ENCODE assay signal across 19 cellular contexts in the genomic region with DNA sequence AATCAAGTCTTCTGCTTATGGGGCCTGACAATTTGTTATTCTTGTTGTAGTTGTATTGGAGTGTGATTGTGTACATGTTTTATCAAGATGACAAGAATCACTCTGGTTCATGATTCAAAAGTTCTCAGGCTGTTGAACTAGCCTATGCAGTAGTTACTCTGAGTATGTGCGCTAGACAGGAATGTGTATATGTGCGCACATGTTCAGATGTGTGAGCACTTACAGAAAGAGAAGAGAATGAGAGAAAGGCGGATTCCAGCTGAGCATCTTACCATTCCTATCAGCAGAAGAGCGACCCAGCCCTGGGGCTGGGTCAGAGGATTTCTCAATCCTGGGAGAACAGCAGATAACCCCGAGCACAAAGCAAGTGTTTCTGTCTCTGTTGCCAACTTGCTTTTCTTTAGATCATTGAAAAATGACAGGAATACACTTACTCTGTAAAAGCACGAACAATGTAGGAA.
DNase-seq lines count a peak whose midpoint lies in the region; ATAC-seq and TF ChIP-seq lines count a peak whose summit lies in the region.
"Had no signal": no experiment of that assay in that cellular context is flagged by ENCODE, and none has a peak within 500 bp of the region (broad histone marks: within the 10 kb centered on the region; RNA-seq: fewer than 3 reads in every experiment).

No MANE protein-coding gene starts in this region.

- H3K4me2 ChIP-seq in fibroblast of lung (ENCODE audit: extremely low read depth, insufficient read depth, low read length) = peak overlapping the region; percentile 37

- WGBS in tibial nerve, 2 donors = 65 to 69% methylated on average over 6 of the region's 6 CpGs

- no peak for TF ChIP-seq EP300 in tibial nerve (IDR thresholded peaks at IDR 0.05)

- H3K9ac ChIP-seq in adipocyte (ENCODE audit: low read length) (peak overlapping the region; percentile 81), fibroblast of lung (ENCODE audit: insufficient read depth, low read length) (no peak overlapping the region)

- H3K27ac Mint-ChIP-seq in nephron = peak overlapping the region; percentile 78 to 87 (median 84)

- TF ChIP-seq CTCF in fibroblast of lung (conservative IDR thresholded peaks at IDR 0.05 in 1 of 2, IDR thresholded peaks at IDR 0.05 in 1 of 2; ENCODE audit: low read depth in 1 of 2, low read length in 2 of 2) (no peak), nephron (IDR thresholded peaks at IDR 0.05; ENCODE audit: unreplicated experiment in 3 of 3) (no peak), tibial nerve (IDR thresholded peaks at IDR 0.05) (no peak)

- H3K27me3 ChIP-seq in adipocyte (replicated peaks; ENCODE audit: control insufficient read depth, insufficient read depth, low read length) = no peaks in the 10 kb centered on the region
- no peaks in the 10 kb centered on the region for H3K27me3 ChIP-seq in fibroblast of lung (ENCODE audit: control insufficient read depth, insufficient read depth, low read length)
- H3K27me3 ChIP-seq in tibial nerve = no peaks in the 10 kb centered on the region
- H3K27me3 ChIP-seq: SJSA1 had no signal

- peaks cover under 1% of the 10 kb centered on the region for H3K9me3 Mint-ChIP-seq in nephron

- no peak for TF ChIP-seq POLR2A in tibial nerve (IDR thresholded peaks at IDR 0.05)

- H3K79me2 ChIP-seq in fibroblast of lung (ENCODE audit: control insufficient read depth, insufficient read depth, low read length) = no peaks in the 10 kb centered on the region

- no peaks in the 10 kb centered on the region for H3K36me3 Mint-ChIP-seq in nephron (ENCODE audit: low read depth)

- no peak for DNase-seq in adipocyte (ENCODE audit: low read depth)
- no peak for DNase-seq in fibroblast of lung (ENCODE audit: low read depth in 2 of 2)
- DNase-seq in tibial nerve (ENCODE audit: low spot score in 2 of 2) = no peak
- DNase-seq in CD1c-positive myeloid dendritic cell (ENCODE audit: extremely low spot score) = no peak
- DNase-seq in NCI-H187 (lab: John Stamatoyannopoulos, UW) = no peak
- DNase-seq: activated CD4-positive, alpha-beta T cell treated with anti-CD3 and anti-CD28 coated beads for 1 hour; activated CD8-positive, alpha-beta memory T cell treated with anti-CD3 and anti-CD28 coated beads, Interleukin-2, amount 50 U/mL, for 4 hours; activated gamma-delta T cell treated with Interleukin-2 at 50 U/mL for 16 hours; DMS153; left colon; NCI-H2029; NCI-H526; stimulated activated CD4-positive, alpha-beta T cell treated with anti-CD3 and anti-CD28 coated beads, Interleukin-2, amount 100 ng/mL, for 24 hours; T1000 had no signal

- H3K4me1 Mint-ChIP-seq in nephron = peaks cover 66% of the 10 kb centered on the region

- no peaks in the 10 kb centered on the region for H3K27me3 Mint-ChIP-seq in nephron (ENCODE audit: low read depth)

- no peaks in the 10 kb centered on the region for H3K36me3 ChIP-seq in adipocyte (ENCODE audit: control insufficient read depth, insufficient read depth, low read length, severe bottlenecking)
- no peaks in the 10 kb centered on the region for H3K36me3 ChIP-seq in fibroblast of lung (ENCODE audit: control insufficient read depth, insufficient read depth, low read length)
- H3K36me3 ChIP-seq in tibial nerve = no peaks in the 10 kb centered on the region
- H3K36me3 ChIP-seq: HAP-1, SJSA1 had no signal

- peak overlapping the region; percentile 41 for H3K27ac ChIP-seq in fibroblast of lung (ENCODE audit: insufficient read depth, low read length)
- H3K27ac ChIP-seq in tibial nerve = peak overlapping the region; percentile 47 to 95 (median 73)
- H3K27ac ChIP-seq: SJSA1 had no signal

- H4K20me1 ChIP-seq in fibroblast of lung (ENCODE audit: control insufficient read depth, extremely low read depth, insufficient read depth, low read length) = no peaks in the 10 kb centered on the region

- H3K4me1 ChIP-seq in adipocyte (ENCODE audit: control insufficient read depth, insufficient read depth, low read length) (peaks cover 84% of the 10 kb centered on the region), fibroblast of lung (ENCODE audit: control insufficient read depth, extremely low read depth, insufficient read depth, low read length) (peaks cover 26% of the 10 kb centered on the region), tibial nerve (peaks cover 9 to 72% (median 52%) of the 10 kb centered on the region in 4 donors)
- H3K4me1 ChIP-seq: HAP-1 had no signal

- H2AFZ ChIP-seq in fibroblast of lung (ENCODE audit: low read length) = no peak overlapping the region

- H3K9me3 ChIP-seq in adipocyte (ENCODE audit: control insufficient read depth, low read length) (no peaks in the 10 kb centered on the region), fibroblast of lung (ENCODE audit: control insufficient read depth, insufficient read depth, low read depth, low read length) (no peaks in the 10 kb centered on the region), tibial nerve (no peaks in the 10 kb centered on the region)
- H3K9me3 ChIP-seq: HAP-1, SJSA1 had no signal

- ATAC-seq in HG02884 (IDR thresholded peaks at IDR 0.05; ENCODE audit: unreplicated experiment) (no peak), HG03097 (IDR thresholded peaks at IDR 0.05; ENCODE audit: low FRiP score, unreplicated experiment) (no peak)
- ATAC-seq: left colon had no signal

- H3K4me3 ChIP-seq in adipocyte (ENCODE audit: low read length) = peak overlapping the region; percentile 23
- H3K4me3 ChIP-seq in fibroblast of lung (replicated peaks in 1 of 4; ENCODE audit: control extremely low read depth in 1 of 4, insufficient read depth in 1 of 4, low read depth in 3 of 4, low read length in 4 of 4) = no peak overlapping the region
- H3K4me3 ChIP-seq in tibial nerve = no peak overlapping the region
- H3K4me3 ChIP-seq: HAP-1, SJSA1 had no signal

- no peak overlapping the region for H3K4me3 Mint-ChIP-seq in nephron
